Comparison of ENCODE assay signal across 1 cellular context in the genomic region with DNA sequence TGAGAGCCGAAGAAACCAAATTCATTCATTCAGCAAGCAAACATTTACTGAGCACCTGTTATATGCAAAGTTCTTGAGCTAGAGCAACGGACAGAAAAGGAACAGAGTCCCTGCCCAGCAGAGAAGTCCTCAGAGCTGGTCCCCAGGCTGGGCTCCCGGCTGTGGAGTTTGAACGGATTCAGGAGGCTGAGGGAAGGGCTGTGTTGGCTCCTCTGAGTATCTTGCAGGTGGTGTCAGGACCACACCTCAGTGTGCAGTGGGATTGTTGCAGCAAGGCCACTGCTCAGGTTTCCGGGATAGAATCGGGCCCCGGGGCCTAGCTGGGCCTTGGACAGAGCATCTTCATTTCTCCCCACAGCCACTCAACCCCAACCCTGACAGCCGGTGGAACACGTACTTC.
TF ChIP-seq lines count a peak whose summit lies in the region.

No MANE protein-coding gene starts in this region.

TF ChIP-seq in IMR-90, 13 proteins besides CTCF, POLR2A, EP300 and RAD21:
- TF ChIP-seq USF2 (IDR thresholded peaks at IDR 0.05; ENCODE audit: low read depth, low read length), result no peak
- no peak for TF ChIP-seq MAFK (IDR thresholded peaks at IDR 0.05; ENCODE audit: low read depth, low read length)
- TF ChIP-seq RFX5 (IDR thresholded peaks at IDR 0.05; ENCODE audit: low read depth, low read length), result no peak
- TF ChIP-seq BHLHE40 (IDR thresholded peaks at IDR 0.05; ENCODE audit: low read depth, low read length), result no peak
- TF ChIP-seq NFE2L2 (IDR thresholded peaks at IDR 0.05; ENCODE audit: low read depth, low read length), result no peak
- no peak for TF ChIP-seq FOS (IDR thresholded peaks at IDR 0.05; ENCODE audit: low read depth, low read length)
- no peak for TF ChIP-seq MXI1 (IDR thresholded peaks at IDR 0.05; ENCODE audit: borderline replicate concordance, low read depth, low read length)
- TF ChIP-seq SMC3 (IDR thresholded peaks at IDR 0.05; ENCODE audit: low read depth, low read length), result no peak
- TF ChIP-seq, protein P1, sequence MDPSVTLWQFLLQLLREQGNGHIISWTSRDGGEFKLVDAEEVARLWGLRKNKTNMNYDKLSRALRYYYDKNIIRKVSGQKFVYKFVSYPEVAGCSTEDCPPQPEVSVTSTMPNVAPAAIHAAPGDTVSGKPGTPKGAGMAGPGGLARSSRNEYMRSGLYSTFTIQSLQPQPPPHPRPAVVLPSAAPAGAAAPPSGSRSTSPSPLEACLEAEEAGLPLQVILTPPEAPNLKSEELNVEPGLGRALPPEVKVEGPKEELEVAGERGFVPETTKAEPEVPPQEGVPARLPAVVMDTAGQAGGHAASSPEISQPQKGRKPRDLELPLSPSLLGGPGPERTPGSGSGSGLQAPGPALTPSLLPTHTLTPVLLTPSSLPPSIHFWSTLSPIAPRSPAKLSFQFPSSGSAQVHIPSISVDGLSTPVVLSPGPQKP (IDR thresholded peaks at IDR 0.05; ENCODE audit: borderline replicate concordance, low read depth, low read length), result no peak
- TF ChIP-seq CEBPB (IDR thresholded peaks at IDR 0.05; ENCODE audit: low read depth, low read length), result no peak
- no peak for TF ChIP-seq RCOR1 (IDR thresholded peaks at IDR 0.05; ENCODE audit: insufficient replicate concordance, low read length)
- no peak for TF ChIP-seq MAZ (IDR thresholded peaks at IDR 0.05; ENCODE audit: borderline replicate concordance, low read depth, low read length)
- TF ChIP-seq CHD1 (IDR thresholded peaks at IDR 0.05; ENCODE audit: low read depth, low read length), result no peak
